ENCODE assay signal across 1 cellular context in genomic region chr16:23557779-23558330, GRCh38.
A peak's percentile ranks its signal among the peaks of the same experiment; 100 is the strongest.
TF ChIP-seq lines count a peak whose summit lies in the region.

No MANE protein-coding gene starts in this region.

TF ChIP-seq in K562, 482 proteins besides CTCF, POLR2A, EP300 and RAD21 (continued from another document and continues in another):
- TF ChIP-seq, protein P1, sequence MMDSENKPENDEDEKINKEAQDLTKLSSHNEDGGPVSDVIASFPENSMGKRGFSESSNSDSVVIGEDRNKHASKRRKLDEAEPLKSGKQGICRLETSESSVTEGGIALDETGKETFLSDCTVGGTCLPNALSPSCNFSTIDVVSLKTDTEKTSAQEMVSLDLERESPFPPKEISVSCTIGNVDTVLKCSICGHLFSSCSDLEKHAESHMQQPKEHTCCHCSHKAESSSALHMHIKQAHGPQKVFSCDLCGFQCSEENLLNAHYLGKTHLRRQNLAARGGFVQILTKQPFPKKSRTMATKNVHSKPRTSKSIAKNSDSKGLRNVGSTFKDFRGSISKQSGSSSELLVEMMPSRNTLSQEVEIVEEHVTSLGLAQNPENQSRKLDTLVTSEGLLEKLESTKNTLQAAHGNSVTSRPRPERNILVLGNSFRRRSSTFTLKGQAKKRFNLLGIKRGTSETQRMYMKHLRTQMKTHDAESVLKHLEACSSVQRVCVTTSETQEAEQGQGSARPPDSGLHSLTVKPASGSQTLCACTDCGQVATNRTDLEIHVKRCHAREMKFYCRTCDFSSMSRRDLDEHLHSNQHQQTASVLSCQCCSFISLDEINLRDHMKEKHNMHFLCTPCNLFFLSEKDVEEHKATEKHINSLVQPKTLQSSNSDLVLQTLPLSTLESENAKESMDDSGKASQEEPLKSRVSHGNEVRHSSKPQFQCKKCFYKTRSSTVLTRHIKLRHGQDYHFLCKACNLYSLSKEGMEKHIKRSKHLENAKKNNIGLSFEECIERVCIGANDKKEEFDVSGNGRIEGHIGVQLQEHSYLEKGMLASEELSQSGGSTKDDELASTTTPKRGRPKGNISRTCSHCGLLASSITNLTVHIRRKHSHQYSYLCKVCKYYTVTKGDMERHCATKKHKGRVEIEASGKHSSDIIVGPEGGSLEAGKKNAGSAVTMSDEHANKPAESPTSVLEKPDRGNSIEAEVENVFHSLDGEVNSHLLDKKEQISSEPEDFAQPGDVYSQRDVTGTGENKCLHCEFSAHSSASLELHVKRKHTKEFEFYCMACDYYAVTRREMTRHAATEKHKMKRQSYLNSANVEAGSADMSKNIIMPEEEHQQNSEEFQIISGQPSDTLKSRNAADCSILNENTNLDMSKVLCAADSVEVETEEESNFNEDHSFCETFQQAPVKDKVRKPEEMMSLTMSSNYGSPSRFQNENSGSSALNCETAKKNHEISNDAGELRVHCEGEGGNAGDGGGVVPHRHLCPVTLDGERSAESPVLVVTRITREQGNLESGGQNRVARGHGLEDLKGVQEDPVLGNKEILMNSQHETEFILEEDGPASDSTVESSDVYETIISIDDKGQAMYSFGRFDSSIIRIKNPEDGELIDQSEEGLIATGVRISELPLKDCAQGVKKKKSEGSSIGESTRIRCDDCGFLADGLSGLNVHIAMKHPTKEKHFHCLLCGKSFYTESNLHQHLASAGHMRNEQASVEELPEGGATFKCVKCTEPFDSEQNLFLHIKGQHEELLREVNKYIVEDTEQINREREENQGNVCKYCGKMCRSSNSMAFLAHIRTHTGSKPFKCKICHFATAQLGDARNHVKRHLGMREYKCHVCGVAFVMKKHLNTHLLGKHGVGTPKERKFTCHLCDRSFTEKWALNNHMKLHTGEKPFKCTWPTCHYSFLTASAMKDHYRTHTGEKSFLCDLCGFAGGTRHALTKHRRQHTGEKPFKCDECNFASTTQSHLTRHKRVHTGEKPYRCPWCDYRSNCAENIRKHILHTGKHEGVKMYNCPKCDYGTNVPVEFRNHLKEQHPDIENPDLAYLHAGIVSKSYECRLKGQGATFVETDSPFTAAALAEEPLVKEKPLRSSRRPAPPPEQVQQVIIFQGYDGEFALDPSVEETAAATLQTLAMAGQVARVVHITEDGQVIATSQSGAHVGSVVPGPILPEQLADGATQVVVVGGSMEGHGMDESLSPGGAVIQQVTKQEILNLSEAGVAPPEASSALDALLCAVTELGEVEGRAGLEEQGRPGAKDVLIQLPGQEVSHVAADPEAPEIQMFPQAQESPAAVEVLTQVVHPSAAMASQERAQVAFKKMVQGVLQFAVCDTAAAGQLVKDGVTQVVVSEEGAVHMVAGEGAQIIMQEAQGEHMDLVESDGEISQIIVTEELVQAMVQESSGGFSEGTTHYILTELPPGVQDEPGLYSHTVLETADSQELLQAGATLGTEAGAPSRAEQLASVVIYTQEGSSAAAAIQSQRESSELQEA (IDR thresholded peaks at IDR 0.05; ENCODE audit: low read depth): no peak
- TF ChIP-seq ZNF764 (CRISPR knock-in tag; IDR thresholded peaks at IDR 0.05; ENCODE audit: low read depth) (no peak), TCF7L2 (IDR thresholded peaks at IDR 0.05; ENCODE audit: low read depth, low read length) (no peak), PTBP1 (IDR thresholded peaks at IDR 0.05; ENCODE audit: low read depth, low read length) (no peak), ZMIZ1 (IDR thresholded peaks at IDR 0.05; ENCODE audit: low read depth in 2 of 2, low read length in 2 of 2) (no peak), ZNF24 (IDR thresholded peaks at IDR 0.05) (no peak), MYBL2 (IDR thresholded peaks at IDR 0.05; ENCODE audit: low read depth) (no peak), MYBL2 (CRISPR knock-in tag; IDR thresholded peaks at IDR 0.05; ENCODE audit: borderline replicate concordance) (no peak), TEAD4 (IDR thresholded peaks at IDR 0.05; ENCODE audit: low read length) (no peak), TEAD4 (CRISPR knock-in tag; IDR thresholded peaks at IDR 0.05; ENCODE audit: borderline replicate concordance) (no peak), ZNF232 (CRISPR knock-in tag; IDR thresholded peaks at IDR 0.05) (no peak), GABPB1 (CRISPR knock-in tag; IDR thresholded peaks at IDR 0.05) (no peak), PHB2 (IDR thresholded peaks at IDR 0.05; ENCODE audit: low read depth) (no peak), ZNF347 (CRISPR knock-in tag; IDR thresholded peaks at IDR 0.05; ENCODE audit: low read depth) (no peak), CBX3 (IDR thresholded peaks at IDR 0.05; ENCODE audit: borderline replicate concordance in 1 of 2, low read length in 2 of 2) (no peak), MCM2 (IDR thresholded peaks at IDR 0.05; ENCODE audit: low read depth) (no peak), HNRNPH1 (optimal IDR thresholded peaks at IDR 0.05; ENCODE audit: low read depth, low read length) (no peak), MTA2 (IDR thresholded peaks at IDR 0.05; ENCODE audit: low read depth) (no peak), ATF2 (CRISPR knock-in tag; IDR thresholded peaks at IDR 0.05) (no peak), E2F3 (CRISPR knock-in tag; IDR thresholded peaks at IDR 0.05) (peak; percentile 62; the same call in 1 of the 2 replicates), BHLHE40 (IDR thresholded peaks at IDR 0.05; ENCODE audit: low read length) (no peak), CHD4 (IDR thresholded peaks at IDR 0.05; ENCODE audit: insufficient read depth, insufficient replicate concordance, low read depth, low read length, poor library complexity, severe bottlenecking) (no peak), DDX20 (tag; IDR thresholded peaks at IDR 0.05; ENCODE audit: low read depth) (no peak), TEAD1 (CRISPR knock-in tag; IDR thresholded peaks at IDR 0.05) (peak; percentile 4 to 23; a peak in 1 of 4 replicates), ZNF518B (CRISPR knock-in tag; IDR thresholded peaks at IDR 0.05) (no peak)
- TF ChIP-seq, protein P2, sequence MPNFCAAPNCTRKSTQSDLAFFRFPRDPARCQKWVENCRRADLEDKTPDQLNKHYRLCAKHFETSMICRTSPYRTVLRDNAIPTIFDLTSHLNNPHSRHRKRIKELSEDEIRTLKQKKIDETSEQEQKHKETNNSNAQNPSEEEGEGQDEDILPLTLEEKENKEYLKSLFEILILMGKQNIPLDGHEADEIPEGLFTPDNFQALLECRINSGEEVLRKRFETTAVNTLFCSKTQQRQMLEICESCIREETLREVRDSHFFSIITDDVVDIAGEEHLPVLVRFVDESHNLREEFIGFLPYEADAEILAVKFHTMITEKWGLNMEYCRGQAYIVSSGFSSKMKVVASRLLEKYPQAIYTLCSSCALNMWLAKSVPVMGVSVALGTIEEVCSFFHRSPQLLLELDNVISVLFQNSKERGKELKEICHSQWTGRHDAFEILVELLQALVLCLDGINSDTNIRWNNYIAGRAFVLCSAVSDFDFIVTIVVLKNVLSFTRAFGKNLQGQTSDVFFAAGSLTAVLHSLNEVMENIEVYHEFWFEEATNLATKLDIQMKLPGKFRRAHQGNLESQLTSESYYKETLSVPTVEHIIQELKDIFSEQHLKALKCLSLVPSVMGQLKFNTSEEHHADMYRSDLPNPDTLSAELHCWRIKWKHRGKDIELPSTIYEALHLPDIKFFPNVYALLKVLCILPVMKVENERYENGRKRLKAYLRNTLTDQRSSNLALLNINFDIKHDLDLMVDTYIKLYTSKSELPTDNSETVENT (CRISPR knock-in tag; IDR thresholded peaks at IDR 0.05): no peak
- TF ChIP-seq, protein P3, sequence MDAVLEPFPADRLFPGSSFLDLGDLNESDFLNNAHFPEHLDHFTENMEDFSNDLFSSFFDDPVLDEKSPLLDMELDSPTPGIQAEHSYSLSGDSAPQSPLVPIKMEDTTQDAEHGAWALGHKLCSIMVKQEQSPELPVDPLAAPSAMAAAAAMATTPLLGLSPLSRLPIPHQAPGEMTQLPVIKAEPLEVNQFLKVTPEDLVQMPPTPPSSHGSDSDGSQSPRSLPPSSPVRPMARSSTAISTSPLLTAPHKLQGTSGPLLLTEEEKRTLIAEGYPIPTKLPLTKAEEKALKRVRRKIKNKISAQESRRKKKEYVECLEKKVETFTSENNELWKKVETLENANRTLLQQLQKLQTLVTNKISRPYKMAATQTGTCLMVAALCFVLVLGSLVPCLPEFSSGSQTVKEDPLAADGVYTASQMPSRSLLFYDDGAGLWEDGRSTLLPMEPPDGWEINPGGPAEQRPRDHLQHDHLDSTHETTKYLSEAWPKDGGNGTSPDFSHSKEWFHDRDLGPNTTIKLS (IDR thresholded peaks at IDR 0.05; ENCODE audit: borderline replicate concordance, low read depth): no peak
- TF ChIP-seq, protein P4, sequence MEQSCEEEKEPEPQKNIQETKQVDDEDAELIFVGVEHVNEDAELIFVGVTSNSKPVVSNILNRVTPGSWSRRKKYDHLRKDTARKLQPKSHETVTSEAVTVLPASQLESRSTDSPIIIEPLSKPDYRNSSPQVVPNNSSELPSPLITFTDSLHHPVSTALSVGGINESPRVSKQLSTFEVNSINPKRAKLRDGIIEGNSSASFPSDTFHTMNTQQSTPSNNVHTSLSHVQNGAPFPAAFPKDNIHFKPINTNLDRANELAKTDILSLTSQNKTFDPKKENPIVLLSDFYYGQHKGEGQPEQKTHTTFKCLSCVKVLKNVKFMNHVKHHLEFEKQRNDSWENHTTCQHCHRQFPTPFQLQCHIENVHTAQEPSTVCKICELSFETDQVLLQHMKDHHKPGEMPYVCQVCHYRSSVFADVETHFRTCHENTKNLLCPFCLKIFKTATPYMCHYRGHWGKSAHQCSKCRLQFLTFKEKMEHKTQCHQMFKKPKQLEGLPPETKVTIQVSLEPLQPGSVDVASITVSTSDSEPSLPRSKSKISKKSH (CRISPR knock-in tag; IDR thresholded peaks at IDR 0.05): no peak
- TF ChIP-seq, protein P5, sequence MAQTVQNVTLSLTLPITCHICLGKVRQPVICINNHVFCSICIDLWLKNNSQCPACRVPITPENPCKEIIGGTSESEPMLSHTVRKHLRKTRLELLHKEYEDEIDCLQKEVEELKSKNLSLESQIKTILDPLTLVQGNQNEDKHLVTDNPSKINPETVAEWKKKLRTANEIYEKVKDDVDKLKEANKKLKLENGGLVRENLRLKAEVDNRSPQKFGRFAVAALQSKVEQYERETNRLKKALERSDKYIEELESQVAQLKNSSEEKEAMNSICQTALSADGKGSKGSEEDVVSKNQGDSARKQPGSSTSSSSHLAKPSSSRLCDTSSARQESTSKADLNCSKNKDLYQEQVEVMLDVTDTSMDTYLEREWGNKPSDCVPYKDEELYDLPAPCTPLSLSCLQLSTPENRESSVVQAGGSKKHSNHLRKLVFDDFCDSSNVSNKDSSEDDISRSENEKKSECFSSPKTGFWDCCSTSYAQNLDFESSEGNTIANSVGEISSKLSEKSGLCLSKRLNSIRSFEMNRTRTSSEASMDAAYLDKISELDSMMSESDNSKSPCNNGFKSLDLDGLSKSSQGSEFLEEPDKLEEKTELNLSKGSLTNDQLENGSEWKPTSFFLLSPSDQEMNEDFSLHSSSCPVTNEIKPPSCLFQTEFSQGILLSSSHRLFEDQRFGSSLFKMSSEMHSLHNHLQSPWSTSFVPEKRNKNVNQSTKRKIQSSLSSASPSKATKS (CRISPR knock-in tag; IDR thresholded peaks at IDR 0.05): no peak
- TF ChIP-seq, protein P6, sequence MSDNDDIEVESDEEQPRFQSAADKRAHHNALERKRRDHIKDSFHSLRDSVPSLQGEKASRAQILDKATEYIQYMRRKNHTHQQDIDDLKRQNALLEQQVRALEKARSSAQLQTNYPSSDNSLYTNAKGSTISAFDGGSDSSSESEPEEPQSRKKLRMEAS (CRISPR knock-in tag; IDR thresholded peaks at IDR 0.05): no peak
